Comparison of ENCODE assay signal across 8 cellular contexts in the genomic region with DNA sequence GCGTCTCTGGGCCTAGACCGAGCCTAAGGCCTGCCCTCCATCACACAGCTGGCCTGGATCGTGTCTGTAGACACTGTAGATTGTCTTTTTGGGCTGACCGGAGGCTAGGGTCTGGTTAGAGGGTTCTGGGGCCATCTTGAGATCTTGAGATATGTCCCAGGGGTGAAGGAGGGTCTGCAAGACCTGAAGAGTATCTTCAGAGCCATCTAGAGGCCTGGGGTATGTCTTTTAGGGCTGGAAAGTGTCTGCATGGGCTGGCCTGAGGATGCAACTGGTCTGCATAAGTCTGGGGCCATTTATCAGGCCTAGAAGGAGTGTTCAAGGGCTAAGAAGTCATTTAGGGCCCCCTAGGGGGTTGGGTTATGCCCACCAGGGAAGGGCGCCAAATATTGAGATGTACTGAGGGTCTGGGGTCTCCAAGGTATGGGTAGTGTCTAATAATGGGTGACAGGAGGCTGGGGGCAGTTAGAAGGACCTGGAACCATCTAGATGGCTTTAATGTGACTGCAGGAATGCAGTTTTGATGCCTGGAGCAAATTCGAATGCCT. TPM values are rescaled to one million over a fixed set of nuclear protein-coding genes. Genes with fewer than 3 reads are reported as not detected.
DNase-seq lines count a peak whose midpoint lies in the region; ATAC-seq and TF ChIP-seq lines count a peak whose summit lies in the region.

No MANE protein-coding gene starts in this region.

- ATAC-seq in HG02870 (IDR thresholded peaks at IDR 0.05; ENCODE audit: unreplicated experiment): no peak

- H3K4me3 Mint-ChIP-seq in HFFc6 (peak overlapping the region; percentile 99), brain (peak overlapping the region; percentile 96 to 99 (median 98))

- H3K4me1 Mint-ChIP-seq in HFFc6 (ENCODE audit: low read depth): peaks cover 57% of the 10 kb centered on the region
- peaks cover 66% of the 10 kb centered on the region for H3K4me1 Mint-ChIP-seq in brain

- 8% methylated on average over 6 of the region's 6 CpGs for WGBS in mesodermal cell (ENCODE audit: insufficient coverage in 2 of 2), 2 experiments

- H3K27me3 Mint-ChIP-seq in HFFc6 (ENCODE audit: insufficient read depth): peaks cover 18% of the 10 kb centered on the region
- peaks cover 4% of the 10 kb centered on the region for H3K27me3 Mint-ChIP-seq in brain

- no peaks in the 10 kb centered on the region for H3K9me3 ChIP-seq in mesodermal cell (ENCODE audit: control insufficient read depth, low read length)

- H3K36me3 ChIP-seq in mesodermal cell (ENCODE audit: control insufficient read depth, insufficient read depth, low read length): peaks cover 35% of the 10 kb centered on the region

- peak overlapping the region; percentile 99 for H3K4me3 ChIP-seq in mesodermal cell (ENCODE audit: extremely low read depth, insufficient read depth, low read length, poor library complexity, severe bottlenecking)

- peak overlapping the region; percentile 100 for H3K27ac Mint-ChIP-seq in HFFc6
- peak overlapping the region; percentile 95 to 100 (median 99) for H3K27ac Mint-ChIP-seq in brain

- TF ChIP-seq CTCF in 22Rv1 (IDR thresholded peaks at IDR 0.05) (no peak), HFFc6 (IDR thresholded peaks at IDR 0.05) (no peak), brain (conservative IDR thresholded peaks at IDR 0.05) (no peak)

- no peaks in the 10 kb centered on the region for H3K9me3 Mint-ChIP-seq in HFFc6
- H3K9me3 Mint-ChIP-seq in brain: no peaks in the 10 kb centered on the region

- peaks cover 33% of the 10 kb centered on the region for H3K4me1 ChIP-seq in mesodermal cell (ENCODE audit: control insufficient read depth, insufficient read depth, low read length, poor library complexity, severe bottlenecking)

- H3K36me3 Mint-ChIP-seq in HFFc6 (ENCODE audit: low read depth) (peaks cover 26% of the 10 kb centered on the region), brain (peaks cover 20% of the 10 kb centered on the region)

- no peak for DNase-seq in HFFc6
- DNase-seq in T1000 (lab: John Stamatoyannopoulos, UW): no peak
- no peak for DNase-seq in germinal center (ENCODE audit: low spot score)
- no peak for DNase-seq in HuH-7.5 (ENCODE audit: low spot score)

- peak overlapping the region; percentile 83 for H3K27ac ChIP-seq in 22Rv1
- H3K27ac ChIP-seq in mesodermal cell (ENCODE audit: low read depth, low read length, severe bottlenecking): peak overlapping the region; percentile 100

RNA-seq across cellular contexts. Expression of gene SCAF1, which starts 0.6 kb away (rescaled TPM):
- total RNA-seq in HFFc6 (2021; fragmentation: NEBNext Ultra II Directional; extraction: Animal tissue kit (Norgen Biotek cat#: 25700)): 100 to 1,000 TPM; 112 to 134 (median 121) TPM
- 67.3 TPM for polyA plus RNA-seq in brain (ENCODE audit: insufficient read depth, low read depth, low replicate concordance)
- 49.0 TPM for polyA plus RNA-seq in mesodermal cell (2013, experiment 1 of 2)
- 40.9 TPM for polyA plus RNA-seq in mesodermal cell (2013, experiment 2 of 2)

RNA-seq across cellular contexts. Expression of gene RRAS, which starts 2.6 kb away (rescaled TPM):
- 100 to 1,000 TPM; 130 to 162 (median 133) TPM for total RNA-seq in HFFc6 (2021; fragmentation: NEBNext Ultra II Directional; extraction: Animal tissue kit (Norgen Biotek cat#: 25700))
- 18.8 TPM for polyA plus RNA-seq in brain (ENCODE audit: insufficient read depth, low read depth, low replicate concordance)
- polyA plus RNA-seq in mesodermal cell (2013, experiment 1 of 2): 103 TPM
- 83.2 TPM for polyA plus RNA-seq in mesodermal cell (2013, experiment 2 of 2)

RNA-seq across cellular contexts. Expression of gene IRF3, which starts 23.1 kb away (rescaled TPM):
- total RNA-seq in HFFc6 (2021; fragmentation: NEBNext Ultra II Directional; extraction: Animal tissue kit (Norgen Biotek cat#: 25700)): 10 to 100 TPM; 55.5 to 72.8 (median 58.7) TPM
- 80.8 TPM for polyA plus RNA-seq in brain (ENCODE audit: insufficient read depth, low read depth, low replicate concordance)
- 62.2 TPM for polyA plus RNA-seq in mesodermal cell (2013, experiment 1 of 2)
- 54.1 TPM for polyA plus RNA-seq in mesodermal cell (2013, experiment 2 of 2)

RNA-seq across cellular contexts. Expression of gene BCL2L12, which starts 23.2 kb away (rescaled TPM):
- 10 to 100 TPM; 23.9 to 34.2 (median 33.4) TPM for total RNA-seq in HFFc6 (2021; fragmentation: NEBNext Ultra II Directional; extraction: Animal tissue kit (Norgen Biotek cat#: 25700))
- 11.5 TPM for polyA plus RNA-seq in brain (ENCODE audit: insufficient read depth, low read depth, low replicate concordance)
- 76.9 TPM for polyA plus RNA-seq in mesodermal cell (2013, experiment 1 of 2)
- 69.3 TPM for polyA plus RNA-seq in mesodermal cell (2013, experiment 2 of 2)

RNA-seq across cellular contexts. Expression of gene PRMT1, which starts 34.5 kb away (rescaled TPM):
- total RNA-seq in HFFc6 (2021; fragmentation: NEBNext Ultra II Directional; extraction: Animal tissue kit (Norgen Biotek cat#: 25700)): 100 to 1,000 TPM; 209 to 226 (median 217) TPM
- polyA plus RNA-seq in brain (ENCODE audit: insufficient read depth, low read depth, low replicate concordance): 243 TPM
- 426 TPM for polyA plus RNA-seq in mesodermal cell (2013, experiment 1 of 2)
- 377 TPM for polyA plus RNA-seq in mesodermal cell (2013, experiment 2 of 2)
